ENCODE assay signal across 9 cellular contexts in the genomic region with DNA sequence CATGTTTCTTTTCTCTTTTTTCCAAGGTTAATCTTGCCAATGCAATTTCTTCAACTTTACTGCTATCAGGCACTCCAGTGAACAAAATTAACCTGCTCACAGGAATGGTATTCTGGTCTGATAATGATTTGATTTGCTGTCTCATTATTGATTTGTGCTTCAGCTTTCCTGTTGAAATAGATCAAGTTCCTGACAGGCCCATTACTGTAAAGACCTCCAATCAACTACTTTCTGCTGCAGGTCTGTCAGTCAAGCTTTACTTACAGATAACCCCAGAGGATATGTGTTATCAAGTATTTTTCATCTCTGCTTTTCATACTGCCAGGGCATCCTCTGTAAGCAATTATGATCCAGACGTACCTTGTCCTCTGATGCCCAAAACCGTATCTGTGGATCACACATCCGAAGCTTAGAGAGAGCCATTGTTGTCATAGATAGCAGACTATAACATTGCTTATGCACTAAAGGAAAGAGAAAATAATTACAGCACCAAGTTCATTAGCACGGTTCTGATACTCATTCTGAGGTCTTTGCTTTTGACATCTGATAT.
"Had no signal": no experiment of that assay in that cellular context is flagged by ENCODE, and none has a peak within 500 bp of the region (broad histone marks: within the 10 kb centered on the region; RNA-seq: fewer than 3 reads in every experiment).

No MANE protein-coding gene starts in this region.

- H3K27ac ChIP-seq: GM23248 had no signal

- ATAC-seq: GM23338, HCT116 had no signal

- H3K4me1 Mint-ChIP-seq: GM23338, H9 had no signal

- H3K4me2 ChIP-seq: GM23338 had no signal

- H2AFZ ChIP-seq: GM23248, GM23338 had no signal

- H3K4me3 Mint-ChIP-seq: GM23338, H9, HFFc6 had no signal

- H3K9ac ChIP-seq: GM23248 had no signal

- H3K9me3 ChIP-seq: HAP-1 had no signal

- DNase-seq: GM23248, GOT3, H7, H9, HCEC 1CT, HFFc6 had no signal

- H3K27ac Mint-ChIP-seq: GM23338, H9, HFFc6 had no signal

- H3K9me3 Mint-ChIP-seq: HFFc6 had no signal

- H3K4me3 ChIP-seq: GM23248, GM23338, HAP-1 had no signal
